Comparison of ENCODE assay signal across 9 cellular contexts in the genomic region with DNA sequence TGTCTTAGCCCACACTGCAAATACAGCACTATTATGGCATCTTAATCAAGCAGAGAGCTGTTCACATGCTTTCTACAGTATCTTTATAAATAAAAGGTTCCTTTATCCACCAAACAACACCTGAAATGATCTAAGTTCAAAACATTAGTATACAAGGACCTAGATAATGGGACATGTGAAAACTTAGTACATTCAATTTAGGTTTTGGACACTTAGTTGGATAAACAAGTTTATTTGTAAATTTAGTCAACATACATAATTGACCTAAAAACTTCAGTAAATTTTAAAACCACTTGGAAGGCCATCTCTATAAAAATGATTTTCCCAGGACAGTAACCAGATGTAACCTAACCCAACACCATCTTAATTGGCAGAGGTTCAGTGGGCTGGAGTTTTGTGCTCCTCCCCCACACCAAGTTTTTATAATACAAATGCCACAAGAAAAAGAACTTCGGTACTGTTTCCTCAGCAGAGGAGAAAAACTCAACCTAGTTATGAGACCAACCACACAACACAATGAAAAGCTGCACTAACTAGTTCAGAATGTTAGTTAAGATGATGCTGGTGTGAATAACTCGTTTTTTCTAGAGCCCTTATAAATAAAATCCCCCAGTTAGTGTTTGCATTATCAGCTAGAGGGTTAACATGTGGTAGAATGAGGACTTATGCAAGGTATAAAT. TPM values are rescaled to one million over a fixed set of nuclear protein-coding genes. Genes with fewer than 3 reads are reported as not detected.
DNase-seq lines count a peak whose midpoint lies in the region; ATAC-seq and TF ChIP-seq lines count a peak whose summit lies in the region.
"Had no signal": no experiment of that assay in that cellular context is flagged by ENCODE, and none has a peak within 500 bp of the region (broad histone marks: within the 10 kb centered on the region; RNA-seq: fewer than 3 reads in every experiment).

No MANE protein-coding gene starts in this region.

- H3K9ac ChIP-seq in KMS-11 = no peak overlapping the region
- peak overlapping the region; percentile 58 for H3K9ac ChIP-seq in muscle layer of colon (ENCODE audit: low read length)

- no peak for TF ChIP-seq CTCF in KMS-11 (conservative IDR thresholded peaks at IDR 0.05; ENCODE audit: low read depth, low read length)
- TF ChIP-seq CTCF in chondrocyte (IDR thresholded peaks at IDR 0.05) = no peak

- ATAC-seq in GM18517 (IDR thresholded peaks at IDR 0.05; ENCODE audit: unreplicated experiment) = no peak

- H3K9me3 ChIP-seq in muscle layer of colon (ENCODE audit: low read length) = no peaks in the 10 kb centered on the region

- peak overlapping the region; percentile 66; the same call in 1 of the 2 replicates for H3K4me2 ChIP-seq in KMS-11

- peaks cover 30% of the 10 kb centered on the region for H3K4me1 Mint-ChIP-seq in chondrocyte (ENCODE audit: low read depth)

- H3K27ac ChIP-seq in ACC112 (ENCODE audit: low read depth, low read length) (peak overlapping the region; percentile 19; the same call in 1 of the 2 replicates), KMS-11 (no peak overlapping the region), muscle layer of colon (ENCODE audit: low read depth, low read length) (peak overlapping the region; percentile 41)

- DNase-seq in chondrocyte (ENCODE audit: low spot score) (no peak), GOT3 (lab: John Stamatoyannopoulos, UW) (no peak)
- DNase-seq in stimulated activated CD4-positive, alpha-beta T cell treated with anti-CD3 and anti-CD28 coated beads, Interleukin-4, amount 100 ng/mL, for 24 hours = no peak
- no peak for DNase-seq in activated CD4-positive, CD25-positive, alpha-beta regulatory T cell treated with anti-CD3 and anti-CD28 coated beads, Interleukin-2, amount 50 U/mL, for 72 hours
- DNase-seq: NCI-H1092 treated with DMSO at 0.1 percent for 48 hours had no signal

- H3K27me3 Mint-ChIP-seq in chondrocyte (ENCODE audit: low read depth) = no peaks in the 10 kb centered on the region

- H3K27me3 ChIP-seq in ACC112 (ENCODE audit: insufficient read depth, low read length) = no peaks in the 10 kb centered on the region
- H3K27me3 ChIP-seq in KMS-11 (ENCODE audit: insufficient read depth, low read depth) = no peaks in the 10 kb centered on the region
- no peaks in the 10 kb centered on the region for H3K27me3 ChIP-seq in muscle layer of colon (ENCODE audit: control insufficient read depth in 1 of 2, insufficient read depth in 2 of 2, low read length in 2 of 2)

- H2AFZ ChIP-seq in ACC112 (ENCODE audit: low read length, unreplicated experiment) = no peak overlapping the region
- H2AFZ ChIP-seq in KMS-11 (ENCODE audit: low read depth) = no peak overlapping the region

- peak overlapping the region; percentile 76 for H3K27ac Mint-ChIP-seq in chondrocyte (ENCODE audit: unreplicated experiment)

- H3K9me3 Mint-ChIP-seq in chondrocyte (ENCODE audit: low read depth) = no peaks in the 10 kb centered on the region

- H3K36me3 Mint-ChIP-seq in chondrocyte (ENCODE audit: low read depth) = peaks cover 23% of the 10 kb centered on the region

- peaks cover 28% of the 10 kb centered on the region for H3K79me2 ChIP-seq in ACC112 (ENCODE audit: control insufficient read depth, insufficient read depth, low read length, unreplicated experiment)
- peaks cover 20% of the 10 kb centered on the region for H3K79me2 ChIP-seq in KMS-11 (ENCODE audit: insufficient read depth, low read depth)

- H3K4me1 ChIP-seq in ACC112 (ENCODE audit: control insufficient read depth, insufficient read depth, low read length, unreplicated experiment) (peaks cover 13% of the 10 kb centered on the region), KMS-11 (ENCODE audit: low read depth, poor library complexity, severe bottlenecking) (peaks cover 24% of the 10 kb centered on the region), muscle layer of colon (ENCODE audit: insufficient read depth, low read length) (peaks cover 28% of the 10 kb centered on the region)

- H3K36me3 ChIP-seq in ACC112 (ENCODE audit: insufficient read depth, low read length) (peaks cover 28% of the 10 kb centered on the region), KMS-11 (ENCODE audit: insufficient read depth) (peaks cover 8% of the 10 kb centered on the region; the same call in 1 of the 2 replicates), muscle layer of colon (ENCODE audit: insufficient read depth, low read length) (peaks cover 45% of the 10 kb centered on the region)

- peak overlapping the region; percentile 90 for H3K4me3 Mint-ChIP-seq in chondrocyte (ENCODE audit: unreplicated experiment)

- H3K4me3 ChIP-seq in ACC112 (ENCODE audit: low read depth, low read length) (peak overlapping the region; percentile 89), KMS-11 (IDR thresholded peaks at IDR 0.05; ENCODE audit: insufficient read depth, low read depth, low read length) (no peak overlapping the region), muscle layer of colon (ENCODE audit: low read depth in 1 of 2, low read length in 2 of 2) (peak overlapping the region; percentile 42 to 92)

- H4K20me1 ChIP-seq in KMS-11 (ENCODE audit: insufficient read depth) = peaks cover 17% of the 10 kb centered on the region

RNA-seq across cellular contexts. Expression of gene UNK, which starts 7.2 kb away (rescaled TPM):
- total RNA-seq in chondrocyte = 20.9 to 35.8 TPM (median 21.0 TPM) in 3 replicates

RNA-seq across cellular contexts. Expression of gene GALK1, which starts 12.4 kb away (rescaled TPM):
- 27.8 to 34.7 TPM (median 30.0 TPM) in 3 replicates for total RNA-seq in chondrocyte

RNA-seq across cellular contexts. Expression of gene ITGB4, which starts 56.1 kb away (rescaled TPM):
- total RNA-seq in chondrocyte = 5.2 to 52.3 TPM (median 5.6 TPM) in 3 replicates
